In genomic region chr20:24743641-24744040, GRCh38 we compare ENCODE assay signal across 21 cellular contexts.
DNase-seq lines count a peak whose midpoint lies in the region; ATAC-seq and TF ChIP-seq lines count a peak whose summit lies in the region.
"Had no signal": no experiment of that assay in that cellular context is flagged by ENCODE, and none has a peak within 500 bp of the region (broad histone marks: within the 10 kb centered on the region; RNA-seq: fewer than 3 reads in every experiment).

No MANE protein-coding gene starts in this region.

- H3K27me3 Mint-ChIP-seq in activated CD4-positive, alpha-beta memory T cell treated with anti-CD3 and anti-CD28 coated beads, Interleukin-2, amount 10 ng/mL, durations not matched to agents 7 days and 5 days, result no peaks in the 10 kb centered on the region
- peaks cover 2% of the 10 kb centered on the region for H3K27me3 Mint-ChIP-seq in activated CD4-positive, alpha-beta memory T cell treated with anti-CD3 and anti-CD28 coated beads for 36 hours
- H3K27me3 Mint-ChIP-seq: CD4-positive, CD25-positive, alpha-beta regulatory T cell had no signal

- H3K27ac Mint-ChIP-seq in activated CD4-positive, alpha-beta memory T cell treated with anti-CD3 and anti-CD28 coated beads, Interleukin-2, amount 10 ng/mL, durations not matched to agents 7 days and 5 days, result no peak overlapping the region
- H3K27ac Mint-ChIP-seq in activated CD4-positive, alpha-beta memory T cell treated with anti-CD3 and anti-CD28 coated beads for 36 hours, result no peak overlapping the region
- H3K27ac Mint-ChIP-seq: CD4-positive, CD25-positive, alpha-beta regulatory T cell had no signal

- peaks cover 16% of the 10 kb centered on the region for H3K4me1 Mint-ChIP-seq in activated CD4-positive, alpha-beta memory T cell treated with anti-CD3 and anti-CD28 coated beads, Interleukin-2, amount 10 ng/mL, durations not matched to agents 7 days and 5 days
- H3K4me1 Mint-ChIP-seq in activated CD4-positive, alpha-beta memory T cell treated with anti-CD3 and anti-CD28 coated beads for 36 hours (ENCODE audit: low read depth), result peaks cover 12% of the 10 kb centered on the region

- H3K27me3 ChIP-seq in adrenal gland, result no peaks in the 10 kb centered on the region

- intact Hi-C loops in activated CD4-positive, alpha-beta memory T cell treated with anti-CD3 and anti-CD28 coated beads for 36 hours (cut with micrococcal nuclease), result no loop called here
- intact Hi-C loops in adrenal gland (cut with DNase I), result no loop called here

- no peak overlapping the region for H3K4me3 ChIP-seq in HEK293 (ENCODE audit: low read depth, low read length)
- H3K4me3 ChIP-seq in adrenal gland, result no peak overlapping the region
- H3K4me3 ChIP-seq: GM23248, K562, SK-N-MC had no signal

- POLR2A ChIA-PET in activated CD4-positive, alpha-beta memory T cell treated with anti-CD3 and anti-CD28 coated beads, Interleukin-2, amount 10 ng/mL, durations not matched to agents 7 days and 5 days (lab: Charles Lee), result no interaction called here
- POLR2A ChIA-PET in activated CD4-positive, alpha-beta memory T cell treated with anti-CD3 and anti-CD28 coated beads for 36 hours (lab: Charles Lee), result no interaction called here
- POLR2A ChIA-PET in HEK293 (lab: Yijun Ruan, JAX), result no interaction called here

- ATAC-seq in GM19328 (IDR thresholded peaks at IDR 0.05; ENCODE audit: unreplicated experiment) (no peak), HG03025 (IDR thresholded peaks at IDR 0.05; ENCODE audit: low FRiP score, unreplicated experiment) (no peak)
- ATAC-seq: K562 had no signal

- WGBS in adrenal gland, 4 donors, result 61 to 68% (median 63%) methylated on average over 4 to 5 of the region's 5 CpGs

- H3K4me3 Mint-ChIP-seq in activated CD4-positive, alpha-beta memory T cell treated with anti-CD3 and anti-CD28 coated beads, Interleukin-2, amount 10 ng/mL, durations not matched to agents 7 days and 5 days, result no peak overlapping the region
- no peak overlapping the region for H3K4me3 Mint-ChIP-seq in activated CD4-positive, alpha-beta memory T cell treated with anti-CD3 and anti-CD28 coated beads for 36 hours
- H3K4me3 Mint-ChIP-seq: CD4-positive, CD25-positive, alpha-beta regulatory T cell had no signal

- H3K27ac ChIP-seq in HEK293 (ENCODE audit: extremely low read depth, low read depth, low read length) (no peak overlapping the region), adrenal gland (no peak overlapping the region)
- H3K27ac ChIP-seq: GM23248, SK-N-MC had no signal

- no peak for TF ChIP-seq CTCF in HEK293 (tag by site-specific recombination; IDR thresholded peaks at IDR 0.05)
- no peak for TF ChIP-seq CTCF in adrenal gland (IDR thresholded peaks at IDR 0.05)

- peak; percentile 4 for DNase-seq in activated CD4-positive, alpha-beta memory T cell treated with anti-CD3 and anti-CD28 coated beads, Interleukin-2, amount 10 ng/mL, durations not matched to agents 7 days and 5 days
- DNase-seq in activated CD4-positive, alpha-beta memory T cell treated with anti-CD3 and anti-CD28 coated beads for 36 hours, result no peak
- DNase-seq in glomerular visceral epithelial cell (ENCODE audit: extremely low spot score) (peak; percentile 60), adrenal gland (no peak)
- DNase-seq: CD4-positive, CD25-positive, alpha-beta regulatory T cell; DMS53; GM23248; Kasumi-1; NCI-H1092 treated with DMSO at 0.1 percent for 48 hours; NCI-H1436; NCI-H187; NCI-H2081 treated with DMSO at 0.1 percent for 48 hours; NCI-H2171; NCI-H226; NCI-H510A treated with DMSO at 0.1 percent for 48 hours; SIG-M5 had no signal

- no peak for TF ChIP-seq POLR2A in adrenal gland (IDR thresholded peaks at IDR 0.05)

- H3K9me3 ChIP-seq in HEK293 (ENCODE audit: control insufficient read depth, insufficient read depth, low read depth, low read length) (no peaks in the 10 kb centered on the region), adrenal gland (replicated peaks in 1 of 3) (peaks cover 0 to 1% (median 0%) of the 10 kb centered on the region in 3 donors)

- CTCF ChIA-PET in activated CD4-positive, alpha-beta memory T cell treated with anti-CD3 and anti-CD28 coated beads, Interleukin-2, amount 10 ng/mL, durations not matched to agents 7 days and 5 days (lab: Charles Lee), result no interaction called here
- CTCF ChIA-PET in activated CD4-positive, alpha-beta memory T cell treated with anti-CD3 and anti-CD28 coated beads for 36 hours (lab: Charles Lee), result no interaction called here
- CTCF ChIA-PET in HEK293 (lab: Yijun Ruan, JAX), result no interaction called here

- no peaks in the 10 kb centered on the region for H3K36me3 ChIP-seq in HEK293 (ENCODE audit: control insufficient read depth in 2 of 2, insufficient read depth in 1 of 2, low read length in 2 of 2)
- H3K36me3 ChIP-seq in adrenal gland (replicated peaks in 1 of 2), result no peaks in the 10 kb centered on the region

- H3K36me3 Mint-ChIP-seq in activated CD4-positive, alpha-beta memory T cell treated with anti-CD3 and anti-CD28 coated beads, Interleukin-2, amount 10 ng/mL, durations not matched to agents 7 days and 5 days (ENCODE audit: low read depth), result no peaks in the 10 kb centered on the region
- H3K36me3 Mint-ChIP-seq in activated CD4-positive, alpha-beta memory T cell treated with anti-CD3 and anti-CD28 coated beads for 36 hours, result no peaks in the 10 kb centered on the region
- H3K36me3 Mint-ChIP-seq: CD4-positive, CD25-positive, alpha-beta regulatory T cell had no signal

- no peaks in the 10 kb centered on the region for H3K9me3 Mint-ChIP-seq in activated CD4-positive, alpha-beta memory T cell treated with anti-CD3 and anti-CD28 coated beads, Interleukin-2, amount 10 ng/mL, durations not matched to agents 7 days and 5 days
- H3K9me3 Mint-ChIP-seq in activated CD4-positive, alpha-beta memory T cell treated with anti-CD3 and anti-CD28 coated beads for 36 hours, result no peaks in the 10 kb centered on the region
- H3K9me3 Mint-ChIP-seq: CD4-positive, CD25-positive, alpha-beta regulatory T cell had no signal

- peaks cover 9% of the 10 kb centered on the region for H3K4me1 ChIP-seq in HEK293 (ENCODE audit: control insufficient read depth, insufficient read depth, low read length)
- no peaks in the 10 kb centered on the region for H3K4me1 ChIP-seq in adrenal gland (replicated peaks in 1 of 2)

TF ChIP-seq in HEK293, 187 proteins besides CTCF, POLR2A, EP300 and RAD21:
- TF ChIP-seq ZNF596 (tag by site-specific recombination; IDR thresholded peaks at IDR 0.05) (no peak), GLIS1 (tag by site-specific recombination; IDR thresholded peaks at IDR 0.05) (0 out of 2 replicates have a peak, but pooled peaks have one; percentile 12), ZIC2 (tag by site-specific recombination; IDR thresholded peaks at IDR 0.05) (peak; percentile 72), GFI1B (tag by site-specific recombination; IDR thresholded peaks at IDR 0.05) (no peak), ZNF473 (tag by site-specific recombination; IDR thresholded peaks at IDR 0.05) (no peak), ZNF266 (tag by site-specific recombination; IDR thresholded peaks at IDR 0.05; ENCODE audit: low read depth) (no peak), ZNF416 (tag by site-specific recombination; IDR thresholded peaks at IDR 0.05) (no peak)

Comparison
In these comparisons a context has a peak if more than half of its experiments do, and no peak if none do; other contexts are left out.
1. DNase-seq: peak in activated CD4-positive, alpha-beta memory T cell treated with anti-CD3 and anti-CD28 coated beads, Interleukin-2, amount 10 ng/mL, durations not matched to agents 7 days and 5 days (single experiment) and glomerular visceral epithelial cell (single experiment); none in activated CD4-positive, alpha-beta memory T cell treated with anti-CD3 and anti-CD28 coated beads for 36 hours (single experiment) and adrenal gland (0 of 7).